15 cellular contexts compared by ENCODE assay signal in genomic region chr15:81189583-81190283, GRCh38. TPM values are rescaled to one million over a fixed set of nuclear protein-coding genes. Genes with fewer than 3 reads are reported as not detected.
A peak's percentile ranks its signal among the peaks of the same experiment; 100 is the strongest.
DNase-seq lines count a peak whose midpoint lies in the region; ATAC-seq and TF ChIP-seq lines count a peak whose summit lies in the region.
"Had no signal": no experiment of that assay in that cellular context is flagged by ENCODE, and none has a peak within 500 bp of the region (broad histone marks: within the 10 kb centered on the region; RNA-seq: fewer than 3 reads in every experiment).

No MANE protein-coding gene starts in this region.

- ATAC-seq in Right ventricle myocardium inferior: peak; percentile 88
- ATAC-seq in HG03175 (IDR thresholded peaks at IDR 0.05; ENCODE audit: unreplicated experiment): no peak
- ATAC-seq in effector memory CD8-positive, alpha-beta T cell (replicated peaks): no peak
- ATAC-seq: stimulated activated naive CD8-positive, alpha-beta T cell treated with anti-CD3 and anti-CD28 coated beads, Interleukin-15, Interleukin-2, amounts not matched to agents 100 U/mL and 50 U/mL, for 24 hours had no signal

- H3K27ac Mint-ChIP-seq in effector memory CD8-positive, alpha-beta T cell: no peak overlapping the region
- H3K27ac Mint-ChIP-seq: IgD-negative memory B cell had no signal

- H3K27me3 Mint-ChIP-seq in effector memory CD8-positive, alpha-beta T cell: peaks cover 58 to 59% of the 10 kb centered on the region in 2 donors

- peak overlapping the region in 1 of 4 experiments; percentile 2 for H3K4me3 ChIP-seq in fibroblast of lung (replicated peaks in 1 of 4; ENCODE audit: control extremely low read depth in 1 of 4, insufficient read depth in 1 of 4, low read depth in 3 of 4, low read length in 4 of 4)
- H3K4me3 ChIP-seq in osteoblast (ENCODE audit: insufficient read depth, low read length): peak overlapping the region; percentile 8
- no peak overlapping the region for H3K4me3 ChIP-seq in WERI-Rb-1 (ENCODE audit: low read depth, low read length)
- H3K4me3 ChIP-seq: colonic mucosa had no signal

- H3K4me1 ChIP-seq in fibroblast of lung (ENCODE audit: control insufficient read depth, extremely low read depth, insufficient read depth, low read length) (peaks cover 16% of the 10 kb centered on the region), osteoblast (ENCODE audit: insufficient read depth, low read length) (peaks cover 18% of the 10 kb centered on the region)
- H3K4me1 ChIP-seq: colonic mucosa had no signal

- H3K27me3 ChIP-seq in fibroblast of lung (ENCODE audit: control insufficient read depth, insufficient read depth, low read length) (no peaks in the 10 kb centered on the region), osteoblast (ENCODE audit: insufficient read depth, low read length) (no peaks in the 10 kb centered on the region), WERI-Rb-1 (ENCODE audit: insufficient read depth, low read depth, severe bottlenecking) (no peaks in the 10 kb centered on the region)
- H3K27me3 ChIP-seq: colonic mucosa had no signal

- H3K27ac ChIP-seq in fibroblast of lung (ENCODE audit: insufficient read depth, low read length) (peak overlapping the region; percentile 93), osteoblast (ENCODE audit: low read depth, low read length) (peak overlapping the region; percentile 79), WERI-Rb-1 (no peak overlapping the region)
- H3K27ac ChIP-seq: colonic mucosa had no signal

- no peak for TF ChIP-seq CTCF in fibroblast of lung (conservative IDR thresholded peaks at IDR 0.05 in 1 of 2, IDR thresholded peaks at IDR 0.05 in 1 of 2; ENCODE audit: low read depth in 1 of 2, low read length in 2 of 2)
- TF ChIP-seq CTCF in osteoblast (IDR thresholded peaks at IDR 0.05; ENCODE audit: extremely low read depth, low read depth, low read length): no peak
- TF ChIP-seq CTCF in WERI-Rb-1 (IDR thresholded peaks at IDR 0.05; ENCODE audit: low read depth, low read length): no peak

- no peaks in the 10 kb centered on the region for H3K79me2 ChIP-seq in fibroblast of lung (ENCODE audit: control insufficient read depth, insufficient read depth, low read length)
- no peaks in the 10 kb centered on the region for H3K79me2 ChIP-seq in osteoblast (ENCODE audit: insufficient read depth, low read length)

- H3K9me3 ChIP-seq in fibroblast of lung (ENCODE audit: control insufficient read depth, insufficient read depth, low read depth, low read length) (no peaks in the 10 kb centered on the region), osteoblast (ENCODE audit: low read depth, low read length) (no peaks in the 10 kb centered on the region), WERI-Rb-1 (ENCODE audit: severe bottlenecking) (no peaks in the 10 kb centered on the region)
- H3K9me3 ChIP-seq: colonic mucosa had no signal

- no peaks in the 10 kb centered on the region for H3K4me1 Mint-ChIP-seq in effector memory CD8-positive, alpha-beta T cell (ENCODE audit: low read depth in 2 of 2)
- H3K4me1 Mint-ChIP-seq: IgD-negative memory B cell had no signal

- H3K36me3 Mint-ChIP-seq in effector memory CD8-positive, alpha-beta T cell (ENCODE audit: insufficient read depth): no peaks in the 10 kb centered on the region
- H3K36me3 Mint-ChIP-seq: IgD-negative memory B cell had no signal

- intact Hi-C loops in Right ventricle myocardium inferior (cut with DNase I) (no loop called here), cardiac septum (cut with DNase I) (loop anchor here (5.0 kb wide), 1 partner anchor 38 kb away; no protein-coding TSS in a partner anchor)

- H3K36me3 ChIP-seq in fibroblast of lung (ENCODE audit: control insufficient read depth, insufficient read depth, low read length): no peaks in the 10 kb centered on the region
- H3K36me3 ChIP-seq in osteoblast (ENCODE audit: insufficient read depth, low read length): no peaks in the 10 kb centered on the region
- H3K36me3 ChIP-seq in WERI-Rb-1: no peaks in the 10 kb centered on the region
- H3K36me3 ChIP-seq: colonic mucosa had no signal

- no peaks in the 10 kb centered on the region for H3K9me3 Mint-ChIP-seq in effector memory CD8-positive, alpha-beta T cell
- H3K9me3 Mint-ChIP-seq: IgD-negative memory B cell had no signal

- DNase-seq in Right ventricle myocardium inferior (ENCODE audit: missing footprints) (peak; percentile 84), cardiac septum (ENCODE audit: low spot score) (no peak), fibroblast of lung (ENCODE audit: low read depth in 2 of 2) (peak; percentile 89 to 100), osteoblast (ENCODE audit: insufficient read length, low spot score, missing footprints) (peak; percentile 87), NCI-H1694 (lab: John Stamatoyannopoulos, UW) (no peak), WERI-Rb-1 (no peak)
- no peak for DNase-seq in effector memory CD8-positive, alpha-beta T cell
- DNase-seq: 8988T; colonic mucosa; NCI-H510A treated with DMSO at 0.1 percent for 48 hours; small intestine; stimulated activated naive CD8-positive, alpha-beta T cell treated with anti-CD3 and anti-CD28 coated beads, Interleukin-15, Interleukin-2, amounts not matched to agents 100 U/mL and 50 U/mL, for 24 hours; T-helper 2 cell had no signal

- H3K4me2 ChIP-seq in fibroblast of lung (ENCODE audit: extremely low read depth, insufficient read depth, low read length): peak overlapping the region; percentile 48
- H3K4me2 ChIP-seq in osteoblast (ENCODE audit: insufficient read depth, low read length): peak overlapping the region; percentile 38

- H2AFZ ChIP-seq in fibroblast of lung (ENCODE audit: low read length) (peak overlapping the region; percentile 39), osteoblast (ENCODE audit: low read length) (peak overlapping the region; percentile 26)

- H3K4me3 Mint-ChIP-seq in effector memory CD8-positive, alpha-beta T cell: no peak overlapping the region

- peak overlapping the region; percentile 59 for H3K9ac ChIP-seq in fibroblast of lung (ENCODE audit: insufficient read depth, low read length)

- H4K20me1 ChIP-seq in fibroblast of lung (ENCODE audit: control insufficient read depth, extremely low read depth, insufficient read depth, low read length) (no peaks in the 10 kb centered on the region), osteoblast (ENCODE audit: insufficient read depth, low read length) (no peaks in the 10 kb centered on the region)

RNA-seq across cellular contexts. Expression of gene IL16, which starts 6.9 kb away (rescaled TPM):
- total RNA-seq in Right ventricle myocardium inferior (3.7 TPM), cardiac septum (2.5 TPM), fibroblast of lung (3.1 and 5.0 TPM in 2 replicates), osteoblast (6.5 and 7.1 TPM in 2 replicates)
- 0.96 and 1.3 TPM in 2 replicates for polyA plus RNA-seq in fibroblast of lung
- polyA plus RNA-seq in fibroblast of lung (2012): 1.6 TPM in 2 replicates
- 5.3 and 8.9 TPM in 2 replicates for polyA minus RNA-seq in fibroblast of lung (ENCODE audit: low replicate concordance)

RNA-seq across cellular contexts. Expression of gene CFAP161, which starts 55.7 kb away (rescaled TPM):
- 0.38 TPM for total RNA-seq in Right ventricle myocardium inferior
- total RNA-seq in cardiac septum: 1.7 TPM
- total RNA-seq in fibroblast of lung: 0.17 and 0.26 TPM in 2 replicates
- not detected in 2 replicates for polyA plus RNA-seq in fibroblast of lung
- polyA plus RNA-seq in fibroblast of lung (2012): not detected in 2 replicates
- polyA minus RNA-seq in fibroblast of lung (ENCODE audit: low replicate concordance): not detected in 2 replicates
- under 0.01 and 0.88 TPM in 2 replicates for total RNA-seq in osteoblast
- polyA plus RNA-seq: IgD-negative memory B cell had no signal

Comparison
In these comparisons a context has a peak if more than half of its experiments do, and no peak if none do; other contexts are left out.
1. DNase-seq: peak in Right ventricle myocardium inferior (single experiment), fibroblast of lung (2 of 2) and osteoblast (single experiment); none in cardiac septum (single experiment), NCI-H1694 (single experiment), WERI-Rb-1 (single experiment) and effector memory CD8-positive, alpha-beta T cell (0 of 3).